Comparison of ENCODE assay signal across 20 cellular contexts in the genomic region with DNA sequence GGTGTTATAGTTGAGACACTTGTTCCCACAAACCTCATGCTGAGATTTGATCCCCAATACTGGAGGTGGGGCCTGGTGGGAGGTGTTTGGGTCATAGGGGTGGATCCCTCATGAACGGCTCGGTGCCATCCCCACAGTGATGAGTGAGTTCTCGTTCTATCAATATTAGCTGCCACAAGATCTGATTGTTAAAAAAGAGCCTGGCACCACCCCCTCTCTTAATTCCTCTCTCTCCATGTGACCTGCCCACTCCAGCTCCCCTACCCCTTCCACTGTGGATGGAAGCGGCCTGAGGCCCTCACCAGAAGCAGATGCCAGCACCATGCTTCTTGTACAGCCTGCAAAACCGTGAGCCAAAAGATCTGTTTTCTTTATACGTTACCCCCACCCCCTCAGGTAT. TPM values are rescaled to one million over a fixed set of nuclear protein-coding genes. Genes with fewer than 3 reads are reported as not detected.
A peak's percentile ranks its signal among the peaks of the same experiment; 100 is the strongest.
DNase-seq lines count a peak whose midpoint lies in the region; ATAC-seq and TF ChIP-seq lines count a peak whose summit lies in the region.
"Had no signal": no experiment of that assay in that cellular context is flagged by ENCODE, and none has a peak within 500 bp of the region (broad histone marks: within the 10 kb centered on the region; RNA-seq: fewer than 3 reads in every experiment).

No MANE protein-coding gene starts in this region.

- TF ChIP-seq CTCF in C4-2B (conservative IDR thresholded peaks at IDR 0.05), result no peak
- TF ChIP-seq CTCF in HEK293 (tag by site-specific recombination; IDR thresholded peaks at IDR 0.05), result no peak
- no peak for TF ChIP-seq CTCF in brain (conservative IDR thresholded peaks at IDR 0.05)
- no peak for TF ChIP-seq CTCF in neural crest cell (conservative IDR thresholded peaks at IDR 0.05)

- DNase-seq in neural crest cell (ENCODE audit: low read depth, low spot score) (no peak), dedifferentiated amniotic fluid mesenchymal stem cell (ENCODE audit: extremely low spot score) (no peak)
- no peak for DNase-seq in stimulated activated CD4-positive, alpha-beta T cell treated with anti-CD3 and anti-CD28 coated beads, Interleukin-4, amount 100 ng/mL, for 1 hour
- DNase-seq: BE2C; CD4-positive, alpha-beta memory T cell; GOT3; NCI-H1417; NCI-H187; NCI-H2107; NCI-H510A; NCI-H748 treated with DMSO at 0.1 percent for 48 hours; OCI-M1; SIG-M5 had no signal

- H3K27ac Mint-ChIP-seq in brain (peak overlapping the region; percentile 46 to 86 (median 77)), neural crest cell (ENCODE audit: unreplicated experiment) (no peak overlapping the region)
- H3K27ac Mint-ChIP-seq: CD4-positive, alpha-beta memory T cell had no signal

- H3K4me1 Mint-ChIP-seq in brain, result peaks cover 84% of the 10 kb centered on the region
- peaks cover 61% of the 10 kb centered on the region for H3K4me1 Mint-ChIP-seq in neural crest cell

- peaks cover 11% of the 10 kb centered on the region for H3K4me1 ChIP-seq in HEK293 (ENCODE audit: control insufficient read depth, insufficient read depth, low read length)

- H3K36me3 Mint-ChIP-seq in brain, result peaks cover 21% of the 10 kb centered on the region
- H3K36me3 Mint-ChIP-seq in neural crest cell (ENCODE audit: low read depth), result peaks cover 3% of the 10 kb centered on the region

- H3K27ac ChIP-seq in C4-2B, result peak overlapping the region; percentile 72; the same call in 1 of the 2 replicates
- no peak overlapping the region for H3K27ac ChIP-seq in HEK293 (ENCODE audit: extremely low read depth, low read depth, low read length)
- H3K27ac ChIP-seq: KMS-11 had no signal

- peaks cover 0 to 7% of the 10 kb centered on the region in 2 experiments for H3K36me3 ChIP-seq in HEK293 (ENCODE audit: control insufficient read depth in 2 of 2, insufficient read depth in 1 of 2, low read length in 2 of 2)
- H3K36me3 ChIP-seq: BE2C had no signal

- H3K9me3 Mint-ChIP-seq in brain, result no peaks in the 10 kb centered on the region
- no peaks in the 10 kb centered on the region for H3K9me3 Mint-ChIP-seq in neural crest cell

- H3K4me3 Mint-ChIP-seq in brain (peak overlapping the region in 1 of 5 experiments; percentile 51), neural crest cell (peak overlapping the region; percentile 3)

- CTCF ChIA-PET in HEK293 (lab: Yijun Ruan, JAX), result no interaction called here

- POLR2A ChIA-PET in HEK293 (lab: Yijun Ruan, JAX), result no interaction called here

- ATAC-seq in GM21825 (IDR thresholded peaks at IDR 0.05; ENCODE audit: unreplicated experiment) (no peak), HG03439 (IDR thresholded peaks at IDR 0.05; ENCODE audit: unreplicated experiment) (no peak)
- ATAC-seq: HCT116 had no signal

- no peaks in the 10 kb centered on the region for H3K9me3 ChIP-seq in HEK293 (ENCODE audit: control insufficient read depth, insufficient read depth, low read depth, low read length)
- H3K9me3 ChIP-seq: BE2C had no signal

- no peak overlapping the region for H3K4me3 ChIP-seq in HEK293 (ENCODE audit: low read depth, low read length)

- H3K27me3 Mint-ChIP-seq in brain, result no peaks in the 10 kb centered on the region
- no peaks in the 10 kb centered on the region for H3K27me3 Mint-ChIP-seq in neural crest cell (ENCODE audit: low read depth)
- H3K27me3 Mint-ChIP-seq: CD4-positive, alpha-beta memory T cell had no signal

TF ChIP-seq in HEK293, 187 proteins besides CTCF, POLR2A, EP300 and RAD21:
- TF ChIP-seq ZBTB48 (tag by site-specific recombination; IDR thresholded peaks at IDR 0.05), result no peak
- peak; percentile 50 for TF ChIP-seq PRDM10 (tag by site-specific recombination; IDR thresholded peaks at IDR 0.05)

RNA-seq across cellular contexts. Expression of gene TRIM16, which starts 31.2 kb away (rescaled TPM):
- polyA plus RNA-seq in brain (ENCODE audit: insufficient read depth, low read depth, low replicate concordance), result 11.7 TPM
- 31.8 and 34.8 TPM in 2 replicates for total RNA-seq in neural crest cell

RNA-seq across cellular contexts. Expression of gene FBXW10B, which starts 33.5 kb away (rescaled TPM):
- not detected for polyA plus RNA-seq in brain (ENCODE audit: insufficient read depth, low read depth, low replicate concordance)
- 0.55 and 0.82 TPM in 2 replicates for total RNA-seq in neural crest cell
- polyA plus RNA-seq: CD4-positive, alpha-beta memory T cell had no signal

RNA-seq across cellular contexts. Expression of gene ZNF286A, which starts 46.6 kb away (rescaled TPM):
- 12.6 TPM for polyA plus RNA-seq in brain (ENCODE audit: insufficient read depth, low read depth, low replicate concordance)
- 128 and 130 TPM in 2 replicates for total RNA-seq in neural crest cell
